ENCODE assay signal across 8 cellular contexts in the genomic region with DNA sequence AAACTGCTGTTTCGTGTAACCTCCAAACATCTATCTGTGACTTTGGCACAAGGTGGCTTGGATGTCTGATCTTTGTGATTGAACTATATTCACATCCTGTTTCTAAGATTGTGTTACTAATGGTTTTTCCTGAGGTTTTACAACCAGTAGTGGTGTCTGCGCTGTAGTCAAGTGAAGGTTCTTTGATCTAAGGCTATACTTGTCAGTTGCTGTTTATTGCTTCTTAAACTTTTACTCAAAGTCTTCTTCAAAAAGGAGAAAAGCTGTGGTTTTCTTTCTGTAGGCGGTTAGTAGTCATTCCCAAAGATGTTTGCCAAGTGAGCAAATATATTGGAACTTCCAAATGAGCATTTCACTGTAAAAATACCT. TPM values are rescaled to one million over a fixed set of nuclear protein-coding genes. Genes with fewer than 3 reads are reported as not detected.
DNase-seq lines count a peak whose midpoint lies in the region; ATAC-seq and TF ChIP-seq lines count a peak whose summit lies in the region.

No MANE protein-coding gene starts in this region.

- H3K27ac Mint-ChIP-seq in CD8-positive, alpha-beta T cell, result no peak overlapping the region
- H3K27ac Mint-ChIP-seq in effector memory CD8-positive, alpha-beta T cell, result no peak overlapping the region

- no peaks in the 10 kb centered on the region for H3K36me3 ChIP-seq in CD8-positive, alpha-beta T cell (ENCODE audit: insufficient read depth, low read length)
- no peaks in the 10 kb centered on the region for H3K36me3 ChIP-seq in MM.1S (replicated peaks; ENCODE audit: insufficient read depth, low read length)
- no peaks in the 10 kb centered on the region for H3K36me3 ChIP-seq in neutrophil

- TF ChIP-seq CTCF in CD8-positive, alpha-beta T cell (IDR thresholded peaks at IDR 0.05), result no peak
- TF ChIP-seq CTCF in MM.1S (IDR thresholded peaks at IDR 0.05; ENCODE audit: low read length), result no peak
- no peak for TF ChIP-seq CTCF in neutrophil (IDR thresholded peaks at IDR 0.05)

- peak overlapping the region; percentile 88 for H3K4me3 ChIP-seq in CD8-positive, alpha-beta T cell (ENCODE audit: low read depth, low read length)
- peak overlapping the region; percentile 62; the same call in 1 of the 2 replicates for H3K4me3 ChIP-seq in MM.1S (ENCODE audit: low read length)
- H3K4me3 ChIP-seq in neutrophil (ENCODE audit: low read depth in 1 of 2, low read length in 1 of 2), result peak overlapping the region in 1 of 2 experiments; percentile 93

- DNase-seq in CD8-positive, alpha-beta T cell, result peak in 2 of 7 experiments; percentile 31 to 45
- DNase-seq in MM.1S (peak; percentile 6), NCI-H69 (lab: John Stamatoyannopoulos, UW) (no peak), hypothalamus (lab: John Stamatoyannopoulos, UW) (no peak)
- no peak for DNase-seq in effector memory CD8-positive, alpha-beta T cell
- DNase-seq in stimulated activated CD8-positive, alpha-beta memory T cell treated with anti-CD3 and anti-CD28 coated beads, Interleukin-4, amount 100 ng/mL, for 48 hours, result no peak

- CTCF ChIA-PET in CD8-positive, alpha-beta T cell (lab: Charles Lee), result interaction anchor here (0.8 to 10.4 kb wide), 6 partner anchors 10 to 1452 kb away, joined by 3 to 77 read pairs (median 8); a partner anchor contains a TSS

- 0 out of 2 replicates have a peak, but pooled peaks cover 11% of the 10 kb centered on the region for H3F3A ChIP-seq in MM.1S (ENCODE audit: insufficient read depth, low read length)

- no peaks in the 10 kb centered on the region for H4K20me1 ChIP-seq in MM.1S (ENCODE audit: insufficient read depth, low read length)

- H3K9me3 ChIP-seq in CD8-positive, alpha-beta T cell (ENCODE audit: low read length), result no peaks in the 10 kb centered on the region
- H3K9me3 ChIP-seq in MM.1S (replicated peaks; ENCODE audit: insufficient read depth, low read length) (no peaks in the 10 kb centered on the region), neutrophil (no peaks in the 10 kb centered on the region)

- intact Hi-C loops in CD8-positive, alpha-beta T cell (cut with DNase I, micrococcal nuclease), result loop anchor here (1.0 to 10.0 kb wide), 7 partner anchors 15 to 1830 kb away; a partner anchor contains a TSS

- no peak overlapping the region for H3K4me3 Mint-ChIP-seq in CD8-positive, alpha-beta T cell
- H3K4me3 Mint-ChIP-seq in effector memory CD8-positive, alpha-beta T cell, result no peak overlapping the region

- no peaks in the 10 kb centered on the region for H3K27me3 ChIP-seq in CD8-positive, alpha-beta T cell (ENCODE audit: insufficient read depth, low read length)
- no peaks in the 10 kb centered on the region for H3K27me3 ChIP-seq in MM.1S (replicated peaks; ENCODE audit: insufficient read depth, low read length)
- peaks cover 13% of the 10 kb centered on the region for H3K27me3 ChIP-seq in neutrophil

- H3K27me3 Mint-ChIP-seq in CD8-positive, alpha-beta T cell (ENCODE audit: low read depth), result no peaks in the 10 kb centered on the region
- no peaks in the 10 kb centered on the region for H3K27me3 Mint-ChIP-seq in effector memory CD8-positive, alpha-beta T cell

- H3K4me2 ChIP-seq in MM.1S (ENCODE audit: low read depth, low read length), result peak overlapping the region; percentile 86

- H3K79me2 ChIP-seq in MM.1S (ENCODE audit: low read length), result no peaks in the 10 kb centered on the region

- no peaks in the 10 kb centered on the region for H3K9me2 ChIP-seq in MM.1S (replicated peaks; ENCODE audit: insufficient read depth, low read length)

- peak overlapping the region; percentile 100 for H3K27ac ChIP-seq in CD8-positive, alpha-beta T cell (ENCODE audit: low read depth, low read length)
- H3K27ac ChIP-seq in MM.1S (ENCODE audit: low read length) (peak overlapping the region; percentile 90; the same call in 1 of the 2 replicates), neutrophil (peak overlapping the region; percentile 92)

- peaks cover 28% of the 10 kb centered on the region for H3K4me1 Mint-ChIP-seq in CD8-positive, alpha-beta T cell (ENCODE audit: low read depth)
- H3K4me1 Mint-ChIP-seq in effector memory CD8-positive, alpha-beta T cell (ENCODE audit: low read depth in 2 of 2), result peaks cover 0 to under 1% of the 10 kb centered on the region in 2 donors

- ATAC-seq in CD8-positive, alpha-beta T cell, result peak; percentile 41
- peak; percentile 47 for ATAC-seq in effector memory CD8-positive, alpha-beta T cell (replicated peaks)
- ATAC-seq in HG03159 (IDR thresholded peaks at IDR 0.05; ENCODE audit: unreplicated experiment), result no peak

- H3K9ac ChIP-seq in MM.1S (ENCODE audit: low read length), result peak overlapping the region; percentile 89; the same call in 1 of the 2 replicates

- no peaks in the 10 kb centered on the region for H3K36me3 Mint-ChIP-seq in CD8-positive, alpha-beta T cell
- H3K36me3 Mint-ChIP-seq in effector memory CD8-positive, alpha-beta T cell (ENCODE audit: insufficient read depth), result no peaks in the 10 kb centered on the region

- peak overlapping the region; percentile 54 for H2AFZ ChIP-seq in MM.1S (ENCODE audit: low read length)

- H3K9me3 Mint-ChIP-seq in CD8-positive, alpha-beta T cell, result no peaks in the 10 kb centered on the region
- no peaks in the 10 kb centered on the region for H3K9me3 Mint-ChIP-seq in effector memory CD8-positive, alpha-beta T cell

- POLR2A ChIA-PET in CD8-positive, alpha-beta T cell (lab: Charles Lee), result interaction anchor here (0.6 to 9.0 kb wide), 18 partner anchors 10 to 1125 kb away, joined by 3 to 307 read pairs (median 6); a partner anchor contains a TSS

- H3K4me1 ChIP-seq in CD8-positive, alpha-beta T cell (ENCODE audit: insufficient read depth, low read length), result peaks cover 23% of the 10 kb centered on the region
- H3K4me1 ChIP-seq in MM.1S (ENCODE audit: low read length) (peaks cover 13% of the 10 kb centered on the region; the same call in 1 of the 2 replicates), neutrophil (ENCODE audit: control insufficient read depth in 1 of 2, insufficient read depth in 1 of 2, low read depth in 1 of 2, low read length in 1 of 2) (peaks cover 24% of the 10 kb centered on the region in 2 experiments)

RNA-seq across cellular contexts. Expression of a gene that starts 12.3 kb away (rescaled TPM):
- total RNA-seq in CD8-positive, alpha-beta T cell, result 1,000 to 10,000 TPM in 1 of 2 experiments, 100 to 1,000 TPM in 1; 988 to 1,053 TPM

RNA-seq across cellular contexts. Expression of a gene that starts 52.8 kb away (rescaled TPM):
- 10 to 100 TPM; 22.8 to 23.0 TPM for total RNA-seq in CD8-positive, alpha-beta T cell
